18 cellular contexts compared by ENCODE assay signal in the genomic region with DNA sequence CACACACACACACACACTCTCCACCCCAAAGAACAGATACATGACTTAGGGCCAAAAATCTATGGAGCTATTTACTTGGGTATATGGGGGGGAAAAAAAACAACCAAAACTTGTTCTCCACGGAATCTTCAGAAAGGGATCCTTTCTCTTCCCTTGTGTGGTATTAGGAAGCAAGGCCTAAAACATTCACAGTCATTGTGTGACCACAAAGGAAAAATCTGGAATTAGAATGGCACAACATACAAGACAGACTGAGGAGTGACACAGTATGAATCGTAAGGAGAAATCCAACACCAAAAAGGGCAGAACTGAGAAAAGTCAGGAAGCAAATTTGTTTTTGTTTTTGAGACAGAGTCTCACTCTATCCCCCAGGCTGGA.
DNase-seq lines count a peak whose midpoint lies in the region; ATAC-seq and TF ChIP-seq lines count a peak whose summit lies in the region.
"Had no signal": no experiment of that assay in that cellular context is flagged by ENCODE, and none has a peak within 500 bp of the region (broad histone marks: within the 10 kb centered on the region; RNA-seq: fewer than 3 reads in every experiment).

No MANE protein-coding gene starts in this region.

- no peak overlapping the region for H2BK5ac ChIP-seq in H9 (ENCODE audit: insufficient read length, low read length)

- H3K23ac ChIP-seq in H9 (ENCODE audit: insufficient read length, low read depth, low read length), result no peak overlapping the region

- H2BK15ac ChIP-seq in H9 (ENCODE audit: low read depth, low read length), result no peak overlapping the region

- H4K8ac ChIP-seq in H9 (replicated peaks; ENCODE audit: insufficient read length, low read depth, low read length), result no peak overlapping the region

- no peaks in the 10 kb centered on the region for H3K23me2 ChIP-seq in H9 (ENCODE audit: insufficient read length, low read depth, low read length, poor library complexity, severe bottlenecking)

- H2BK120ac ChIP-seq in H9 (ENCODE audit: low read depth, low read length, poor library complexity, severe bottlenecking), result no peak overlapping the region

- H3K27me3 Mint-ChIP-seq in H9 (ENCODE audit: low read depth), result no peaks in the 10 kb centered on the region; the same call in 1 of the 2 replicates
- no peaks in the 10 kb centered on the region for H3K27me3 Mint-ChIP-seq in activated naive CD8-positive, alpha-beta T cell
- H3K27me3 Mint-ChIP-seq: B cell had no signal

- no peak overlapping the region for H3K18ac ChIP-seq in H9 (ENCODE audit: insufficient read length, low read depth, low read length)

- H3K36me3 Mint-ChIP-seq in H9 (ENCODE audit: insufficient read depth in 1 of 3, low read depth in 3 of 3), result peaks cover 25 to 27% (median 27%) of the 10 kb centered on the region in 3 experiments
- peaks cover 25% of the 10 kb centered on the region for H3K36me3 Mint-ChIP-seq in activated naive CD8-positive, alpha-beta T cell

- no peak overlapping the region for H3K56ac ChIP-seq in H9 (ENCODE audit: insufficient read length, low read depth, low read length)

- no peak overlapping the region for H3K9ac ChIP-seq in H9 (ENCODE audit: extremely low read depth, insufficient read length, low read length)
- H3K9ac ChIP-seq: neural progenitor cell had no signal

- no peak overlapping the region for H3K4me3 Mint-ChIP-seq in H9
- H3K4me3 Mint-ChIP-seq in activated naive CD8-positive, alpha-beta T cell, result no peak overlapping the region
- H3K4me3 Mint-ChIP-seq: B cell, neural progenitor cell had no signal

- H2BK20ac ChIP-seq in H9 (ENCODE audit: low read depth, low read length, poor library complexity, severe bottlenecking), result no peak overlapping the region

- H2AFZ ChIP-seq in H9 (ENCODE audit: low read length), result no peak overlapping the region
- H2AFZ ChIP-seq: neural progenitor cell had no signal

- H4K5ac ChIP-seq in H9 (ENCODE audit: insufficient read length, low read depth, low read length), result no peak overlapping the region

- H3K4me2 ChIP-seq in H9 (ENCODE audit: insufficient read depth, insufficient read length, low read length), result no peak overlapping the region
- H3K4me2 ChIP-seq: neural progenitor cell had no signal

- peak overlapping the region in 2 of 3 experiments; percentile 65; a peak in 4 of 7 replicates for H3K27ac Mint-ChIP-seq in H9
- H3K27ac Mint-ChIP-seq in activated naive CD8-positive, alpha-beta T cell, result peak overlapping the region; percentile 41
- H3K27ac Mint-ChIP-seq: B cell, neural progenitor cell had no signal

- H3K9me3 Mint-ChIP-seq in H9, result no peaks in the 10 kb centered on the region
- H3K9me3 Mint-ChIP-seq in activated naive CD8-positive, alpha-beta T cell (ENCODE audit: low read depth), result no peaks in the 10 kb centered on the region

- ATAC-seq in foreskin keratinocyte (peak; percentile 48), GM18502 (IDR thresholded peaks at IDR 0.05; ENCODE audit: poor library complexity, unreplicated experiment) (no peak), GM19395 (IDR thresholded peaks at IDR 0.05; ENCODE audit: unreplicated experiment) (no peak)

- H4K91ac ChIP-seq in H9 (ENCODE audit: insufficient read length, low read depth, low read length), result no peak overlapping the region

- H3K27ac ChIP-seq in H9 (ENCODE audit: insufficient read length, low read depth, low read length) (no peak overlapping the region), foreskin keratinocyte (no peak overlapping the region)
- H3K27ac ChIP-seq: neural progenitor cell, right atrium auricular region, thoracic aorta had no signal

- H3K4me1 Mint-ChIP-seq in H9, result peaks cover 0 to 2% of the 10 kb centered on the region in 2 experiments; a peak in 2 of 4 replicates
- peaks cover 43% of the 10 kb centered on the region for H3K4me1 Mint-ChIP-seq in activated naive CD8-positive, alpha-beta T cell (ENCODE audit: low read depth)

- H3K14ac ChIP-seq in H9 (ENCODE audit: insufficient read depth, low read length), result no peak overlapping the region

- H3K4ac ChIP-seq in H9 (ENCODE audit: low read depth, low read length), result no peak overlapping the region

- DNase-seq in AG08396 (ENCODE audit: low spot score), result peak; percentile 16
- DNase-seq in H9, result no peak
- DNase-seq in foreskin keratinocyte, result peak in 1 of 2 donors; percentile 14
- DNase-seq in middle frontal gyrus (ENCODE audit: extremely low spot score, low spot score), result no peak
- DNase-seq in NCI-H2081 treated with DMSO at 0.1 percent for 48 hours (lab: John Stamatoyannopoulos, UW), result no peak
- DNase-seq: activated CD8-positive, alpha-beta memory T cell treated with anti-CD3 and anti-CD28 coated beads for 24 hours; activated gamma-delta T cell; DMS 273 treated with DMSO at 0.1 percent for 48 hours; NCI-H2227 treated with DMSO at 0.1 percent for 48 hours; SHP77 treated with DMSO at 0.1 percent for 48 hours; stimulated activated CD4-positive, alpha-beta T cell treated with anti-CD3 and anti-CD28 coated beads, Interleukin-1b, Interleukin-23, amount 100 ng/mL, for 48 hours had no signal

- TF ChIP-seq CTCF in H9 (conservative IDR thresholded peaks at IDR 0.05) (no peak), foreskin keratinocyte (conservative IDR thresholded peaks at IDR 0.05) (no peak)

- H3K79me2 ChIP-seq in H9 (ENCODE audit: insufficient read depth, low read length), result no peaks in the 10 kb centered on the region

- no peaks in the 10 kb centered on the region for H4K20me1 ChIP-seq in H9 (ENCODE audit: control insufficient read depth, insufficient read depth, insufficient read length)

- H2AK5ac ChIP-seq in H9 (ENCODE audit: insufficient read length, low read length), result no peak overlapping the region

- no peak overlapping the region for H2BK12ac ChIP-seq in H9 (ENCODE audit: insufficient read length, low read depth, low read length)

- H3K27me3 ChIP-seq in H9 (ENCODE audit: insufficient read depth, low read length) (no peaks in the 10 kb centered on the region), foreskin keratinocyte (no peaks in the 10 kb centered on the region)
- H3K27me3 ChIP-seq: neural progenitor cell, right atrium auricular region had no signal

- WGBS in H9 (ENCODE audit: extremely low coverage, insufficient read length, low lambda C conversion rate), result no CpG with 5 or more reads among the region's 2 CpGs

- H3K9me3 ChIP-seq in H9 (ENCODE audit: control insufficient read depth, low read depth, low read length), result no peaks in the 10 kb centered on the region
- H3K9me3 ChIP-seq: right atrium auricular region, thoracic aorta had no signal

- no peak overlapping the region for H3T11ph ChIP-seq in H9 (ENCODE audit: low read length)

- no peaks in the 10 kb centered on the region for H3K79me1 ChIP-seq in H9 (ENCODE audit: insufficient read depth, low read depth, low read length, poor library complexity, severe bottlenecking)

- H3K4me1 ChIP-seq in H9 (ENCODE audit: insufficient read depth, low read length) (no peaks in the 10 kb centered on the region), foreskin keratinocyte (peaks cover 7% of the 10 kb centered on the region)
- H3K4me1 ChIP-seq: right atrium auricular region had no signal
